In the genomic region with DNA sequence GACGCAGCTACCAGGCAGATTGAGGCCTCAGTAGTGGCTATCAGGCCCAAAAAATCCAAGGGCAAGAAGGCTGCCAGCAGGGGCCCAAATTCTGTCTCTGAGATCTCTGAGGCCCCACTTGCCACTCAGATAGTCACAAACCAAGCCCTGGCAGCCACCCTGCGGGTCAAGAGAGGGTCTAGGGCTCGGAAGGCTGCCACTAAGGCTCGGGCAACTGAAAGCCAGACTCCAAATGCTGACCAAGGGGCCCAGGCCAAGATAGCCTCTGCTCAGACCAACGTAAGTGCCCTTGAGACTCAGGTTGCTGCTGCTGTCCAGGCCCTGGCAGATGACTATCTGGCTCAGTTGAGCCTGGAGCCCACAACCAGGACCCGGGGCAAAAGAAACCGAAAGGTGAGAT, we compare ENCODE assay signal across 28 cellular contexts.
"Had no signal": no experiment of that assay in that cellular context is flagged by ENCODE, and none has a peak within 500 bp of the region (broad histone marks: within the 10 kb centered on the region; RNA-seq: fewer than 3 reads in every experiment).

No MANE protein-coding gene starts in this region.

- ATAC-seq: naive thymus-derived CD4-positive, alpha-beta T cell; natural killer cell; right cardiac atrium; sciatic nerve; stimulated activated memory B cell treated with anti-CD40 and anti-IgM and Interleukin-4, amounts not matched to agents 10 μg/mL and 1 μg/mL and 100 μg/mL, for 72 hours; stimulated activated naive CD8-positive, alpha-beta T cell treated with anti-CD3 and anti-CD28 coated beads, Interleukin-15, amount 100 ng/mL, for 72 hours; stimulated activated naive CD8-positive, alpha-beta T cell treated with anti-CD3 and anti-CD28 coated beads, Interleukin-15, Interleukin-2, amounts not matched to agents 100 U/mL and 50 U/mL, for 24 hours; upper lobe of right lung had no signal

- DNase-seq: naive thymus-derived CD4-positive, alpha-beta T cell; natural killer cell; occipital lobe; ovary; psoas muscle; right cardiac atrium; spleen; stimulated activated CD4-positive, alpha-beta T cell treated with anti-CD3 and anti-CD28 coated beads, Interleukin-12 subunit alpha, Interleukin-12 subunit beta, amount 100 ng/mL, for 4 hours; stimulated activated CD4-positive, alpha-beta T cell treated with anti-CD3 and anti-CD28 coated beads, Interleukin-1b, Interleukin-23, amount 100 ng/mL, for 48 hours; stimulated activated CD4-positive, alpha-beta T cell treated with anti-CD3 and anti-CD28 coated beads, Interleukin-4, amount 100 ng/mL, for 1 hour; stimulated activated CD4-positive, alpha-beta T cell treated with anti-CD3 and anti-CD28 coated beads, Interleukin-4, amount 100 ng/mL, for 4 hours; stimulated activated CD8-positive, alpha-beta memory T cell treated with anti-CD3 and anti-CD28 coated beads, Interleukin-4, amount 100 ng/mL, for 48 hours; stimulated activated naive CD4-positive, alpha-beta T cell; stimulated activated naive CD8-positive, alpha-beta T cell treated with anti-CD3 and anti-CD28 coated beads, Interleukin-15, amount 100 ng/mL, for 72 hours; stimulated activated naive CD8-positive, alpha-beta T cell treated with anti-CD3 and anti-CD28 coated beads, Interleukin-15, Interleukin-2, amounts not matched to agents 100 U/mL and 50 U/mL, for 24 hours; substantia nigra; testis; tibial artery; transverse colon; upper lobe of right lung; uterus had no signal

- H3K36me3 ChIP-seq: ovary, spleen, suprapubic skin, transverse colon, upper lobe of right lung, uterus had no signal

- H3K9ac ChIP-seq: neural progenitor cell, parathyroid adenoma had no signal

- H3K27ac ChIP-seq: neural progenitor cell, ovary, parathyroid adenoma, psoas muscle, skin epidermis, spleen, suprapubic skin, testis, tibial artery, transverse colon, upper lobe of right lung, uterus had no signal

- H3K4me2 ChIP-seq: neural progenitor cell, smooth muscle cell had no signal

- H2AFZ ChIP-seq: neural progenitor cell, parathyroid adenoma had no signal

- H3K27me3 ChIP-seq: neural progenitor cell, ovary, suprapubic skin, testis, tibial artery, transverse colon, upper lobe of right lung, uterus had no signal

- H3K79me2 ChIP-seq: parathyroid adenoma had no signal

- H3K4me3 ChIP-seq: neural progenitor cell, ovary, psoas muscle, skin epidermis, smooth muscle cell, spleen, suprapubic skin, testis, tibial artery, transverse colon, upper lobe of right lung, uterus had no signal

- H3K9me3 ChIP-seq: ovary, psoas muscle, suprapubic skin, testis, transverse colon, upper lobe of right lung, uterus had no signal
